8 cellular contexts compared by ENCODE assay signal in the genomic region with DNA sequence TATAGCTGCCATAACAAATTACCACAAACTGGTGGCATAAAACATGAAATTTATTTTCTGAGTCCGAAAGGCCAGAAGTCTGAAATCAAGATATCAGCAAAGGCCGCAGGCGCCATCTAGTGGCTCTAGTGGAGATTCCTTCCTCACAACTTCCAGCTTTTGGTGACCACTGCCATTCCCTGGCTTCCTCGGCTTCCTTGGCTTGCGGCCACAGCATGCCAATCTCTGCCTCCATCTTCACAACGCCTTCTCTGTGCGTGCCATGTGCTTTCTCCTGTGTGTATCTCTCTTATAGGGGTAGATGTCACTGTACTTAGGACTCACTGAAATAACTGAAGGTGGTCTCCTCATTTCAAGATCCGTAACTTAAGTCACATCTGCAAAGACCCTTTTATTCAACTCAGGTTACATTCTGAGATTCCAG. TPM values are rescaled to one million over a fixed set of nuclear protein-coding genes. Genes with fewer than 3 reads are reported as not detected.
DNase-seq lines count a peak whose midpoint lies in the region; ATAC-seq and TF ChIP-seq lines count a peak whose summit lies in the region.

No MANE protein-coding gene starts in this region.

- DNase-seq in GOT3 (lab: John Stamatoyannopoulos, UW) (peak; percentile 22), NCI-H2227 (lab: John Stamatoyannopoulos, UW; ENCODE audit: unreplicated experiment) (peak; percentile 83), cerebellum (ENCODE audit: low spot score) (peak; percentile 30), left colon (peak; percentile 59 to 87)
- peak; percentile 60 for DNase-seq in activated CD4-positive, CD25-positive, alpha-beta regulatory T cell treated with anti-CD3 and anti-CD28 coated beads, Interleukin-2, amount 50 U/mL, for 72 hours
- DNase-seq in stimulated activated CD4-positive, alpha-beta T cell treated with anti-CD3 and anti-CD28 coated beads, Interleukin-4, amount 100 ng/mL, for 48 hours (ENCODE audit: low read depth in 2 of 2) = peak; percentile 51 to 53

- peak; percentile 71 for ATAC-seq in left colon
- ATAC-seq in HG02970 (IDR thresholded peaks at IDR 0.05; ENCODE audit: low FRiP score, unreplicated experiment) = no peak

- intact Hi-C loops in left colon (cut with DNase I, micrococcal nuclease) = loop anchor here in 1 of 2 donors (5.0 to 10.0 kb wide), 2 partner anchors 69 to 436 kb away; no protein-coding TSS in a partner anchor

- TF ChIP-seq CTCF in C4-2B (conservative IDR thresholded peaks at IDR 0.05) = peak; percentile 92

- H3K27ac ChIP-seq in C4-2B = no peak overlapping the region

RNA-seq across cellular contexts. Expression of gene PLAGL1, which starts 5.4 kb away (rescaled TPM):
- total RNA-seq in cerebellum (20.1 TPM), left colon (10 to 100 TPM; 33.5 to 36.4 TPM)

Comparison
In these comparisons a context has a peak if more than half of its experiments do, and no peak if none do; other contexts are left out.
1. DNase-seq: peak in every context shown above with its lines; median percentile 83 in NCI-H2227; 73 in left colon; 60 in activated CD4-positive, CD25-positive, alpha-beta regulatory T cell treated with anti-CD3 and anti-CD28 coated beads, Interleukin-2, amount 50 U/mL, for 72 hours; 52 in stimulated activated CD4-positive, alpha-beta T cell treated with anti-CD3 and anti-CD28 coated beads, Interleukin-4, amount 100 ng/mL, for 48 hours; 30 in cerebellum; 22 in GOT3.